Comparison of ENCODE assay signal across 13 cellular contexts in the genomic region with DNA sequence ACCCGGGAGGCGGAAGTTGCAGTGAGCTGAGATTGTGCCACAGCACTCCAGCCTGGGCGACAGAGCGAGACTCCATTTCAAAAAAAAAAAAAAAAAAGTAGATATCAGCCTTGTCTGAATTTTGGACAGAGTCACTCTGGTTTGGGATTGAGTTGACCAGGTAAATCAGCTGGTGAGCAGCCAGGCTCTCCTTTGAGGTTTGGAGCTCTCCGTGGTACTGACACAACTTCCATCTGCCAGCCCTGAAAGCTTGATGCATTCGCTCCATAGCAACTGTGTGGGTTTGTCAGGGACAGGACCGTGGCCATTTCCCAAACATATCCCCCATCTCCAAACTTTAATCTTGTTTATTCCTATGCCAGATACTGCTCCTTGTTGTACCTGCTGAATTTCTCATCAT.
DNase-seq lines count a peak whose midpoint lies in the region; ATAC-seq and TF ChIP-seq lines count a peak whose summit lies in the region.
"Had no signal": no experiment of that assay in that cellular context is flagged by ENCODE, and none has a peak within 500 bp of the region (broad histone marks: within the 10 kb centered on the region; RNA-seq: fewer than 3 reads in every experiment).

No MANE protein-coding gene starts in this region.

- H3K4me2 ChIP-seq in H9 (ENCODE audit: insufficient read depth, insufficient read length, low read length), result no peak overlapping the region
- H3K4me2 ChIP-seq in MM.1S (ENCODE audit: low read depth, low read length), result no peak overlapping the region

- H2BK20ac ChIP-seq in H9 (ENCODE audit: low read depth, low read length, poor library complexity, severe bottlenecking), result no peak overlapping the region

- no peak overlapping the region for H3K18ac ChIP-seq in H9 (ENCODE audit: insufficient read length, low read depth, low read length)

- no peaks in the 10 kb centered on the region for H3K79me1 ChIP-seq in H9 (ENCODE audit: insufficient read depth, low read depth, low read length, poor library complexity, severe bottlenecking)

- no peak overlapping the region for H4K8ac ChIP-seq in H9 (replicated peaks; ENCODE audit: insufficient read length, low read depth, low read length)

- intact Hi-C loops in ascending aorta (cut with DNase I), result no loop called here

- no peaks in the 10 kb centered on the region for H3K36me3 ChIP-seq in MM.1S (replicated peaks; ENCODE audit: insufficient read depth, low read length)
- H3K36me3 ChIP-seq in ascending aorta, result no peaks in the 10 kb centered on the region
- H3K36me3 ChIP-seq: left ventricle myocardium inferior, suprapubic skin had no signal

- DNase-seq in H9 (peak; percentile 64), MM.1S (peak; percentile 47), T47D (ENCODE audit: low read depth in 1 of 2, low spot score in 1 of 2) (peak; percentile 47 to 69), nephron progenitor cell (peak; percentile 52), DMS79 (lab: John Stamatoyannopoulos, UW) (no peak), T1000 (lab: John Stamatoyannopoulos, UW) (no peak), ascending aorta (ENCODE audit: low spot score in 2 of 2) (no peak)
- DNase-seq: activated T-cell treated with anti-CD3 and anti-CD28 coated beads, Interleukin-2, amount 50 U/mL, for 48 hours; left ventricle myocardium inferior; NCI-H1092; small intestine had no signal

- no peaks in the 10 kb centered on the region for H3K9me2 ChIP-seq in MM.1S (replicated peaks; ENCODE audit: insufficient read depth, low read length)

- no CpG with 5 or more reads among the region's 7 CpGs for WGBS in H9 (ENCODE audit: extremely low coverage, insufficient read length, low lambda C conversion rate)

- no peak overlapping the region for H2BK120ac ChIP-seq in H9 (ENCODE audit: low read depth, low read length, poor library complexity, severe bottlenecking)

- H3K14ac ChIP-seq in H9 (ENCODE audit: insufficient read depth, low read length), result no peak overlapping the region

- H3K23ac ChIP-seq in H9 (ENCODE audit: insufficient read length, low read depth, low read length), result no peak overlapping the region

- no peak overlapping the region for H2AK5ac ChIP-seq in H9 (ENCODE audit: insufficient read length, low read length)

- H3K9me3 ChIP-seq in H9 (ENCODE audit: control insufficient read depth, low read depth, low read length) (no peaks in the 10 kb centered on the region), MM.1S (replicated peaks; ENCODE audit: insufficient read depth, low read length) (no peaks in the 10 kb centered on the region), ascending aorta (no peaks in the 10 kb centered on the region)
- H3K9me3 ChIP-seq: left ventricle myocardium inferior, suprapubic skin had no signal

- H3F3A ChIP-seq in MM.1S (ENCODE audit: insufficient read depth, low read length), result no peaks in the 10 kb centered on the region

- H2BK15ac ChIP-seq in H9 (ENCODE audit: low read depth, low read length), result no peak overlapping the region

- H3K4me1 ChIP-seq in H9 (ENCODE audit: insufficient read depth, low read length), result peaks cover 4% of the 10 kb centered on the region; the same call in 1 of the 2 replicates
- H3K4me1 ChIP-seq in MM.1S (ENCODE audit: low read length), result no peaks in the 10 kb centered on the region
- no peaks in the 10 kb centered on the region for H3K4me1 ChIP-seq in ascending aorta
- H3K4me1 ChIP-seq: left ventricle myocardium inferior, suprapubic skin had no signal

- H3K27ac Mint-ChIP-seq in H9 (no peak overlapping the region), nephron progenitor cell (no peak overlapping the region)

- H3K27ac ChIP-seq in H9 (ENCODE audit: insufficient read length, low read depth, low read length) (no peak overlapping the region), MM.1S (ENCODE audit: low read length) (no peak overlapping the region), ascending aorta (no peak overlapping the region)
- H3K27ac ChIP-seq: left ventricle myocardium inferior, suprapubic skin had no signal

- no peak overlapping the region for H2BK5ac ChIP-seq in H9 (ENCODE audit: insufficient read length, low read length)

- no peak for ATAC-seq in HG03159 (IDR thresholded peaks at IDR 0.05; ENCODE audit: unreplicated experiment)

- TF ChIP-seq CTCF in H9 (conservative IDR thresholded peaks at IDR 0.05), result no peak
- TF ChIP-seq CTCF in MM.1S (IDR thresholded peaks at IDR 0.05; ENCODE audit: low read length), result no peak
- no peak for TF ChIP-seq CTCF in nephron progenitor cell (IDR thresholded peaks at IDR 0.05)
- TF ChIP-seq CTCF in ascending aorta (IDR thresholded peaks at IDR 0.05), result no peak

- no peak overlapping the region for H3K56ac ChIP-seq in H9 (ENCODE audit: insufficient read length, low read depth, low read length)

- peaks cover 0 to 19% (median 0%) of the 10 kb centered on the region in 3 experiments; a peak in 2 of 7 replicates for H3K36me3 Mint-ChIP-seq in H9 (ENCODE audit: insufficient read depth in 1 of 3, low read depth in 3 of 3)
- no peaks in the 10 kb centered on the region for H3K36me3 Mint-ChIP-seq in nephron progenitor cell (ENCODE audit: low read depth)

- H3K27me3 Mint-ChIP-seq in H9 (ENCODE audit: low read depth) (no peaks in the 10 kb centered on the region), nephron progenitor cell (ENCODE audit: low read depth, poor library complexity) (peaks cover 6% of the 10 kb centered on the region)

- H3K79me2 ChIP-seq in H9 (ENCODE audit: insufficient read depth, low read length) (no peaks in the 10 kb centered on the region), MM.1S (ENCODE audit: low read length) (no peaks in the 10 kb centered on the region)

- no peaks in the 10 kb centered on the region; the same call in 1 of the 2 replicates for H3K27me3 ChIP-seq in H9 (ENCODE audit: insufficient read depth, low read length)
- H3K27me3 ChIP-seq in MM.1S (replicated peaks; ENCODE audit: insufficient read depth, low read length), result no peaks in the 10 kb centered on the region
- H3K27me3 ChIP-seq in ascending aorta, result no peaks in the 10 kb centered on the region
- H3K27me3 ChIP-seq: suprapubic skin had no signal

- H3K4me1 Mint-ChIP-seq in H9, result peaks cover 0 to 8% of the 10 kb centered on the region in 2 experiments; a peak in 2 of 4 replicates
- no peaks in the 10 kb centered on the region for H3K4me1 Mint-ChIP-seq in nephron progenitor cell

- peaks cover 0 to 70% of the 10 kb centered on the region in 2 experiments; a peak in 2 of 5 replicates for H3K9me3 Mint-ChIP-seq in H9
- peaks cover 66% of the 10 kb centered on the region for H3K9me3 Mint-ChIP-seq in nephron progenitor cell

- H2AFZ ChIP-seq in H9 (ENCODE audit: low read length), result no peak overlapping the region
- H2AFZ ChIP-seq in MM.1S (ENCODE audit: low read length), result no peak overlapping the region

- H3K23me2 ChIP-seq in H9 (ENCODE audit: insufficient read length, low read depth, low read length, poor library complexity, severe bottlenecking), result no peaks in the 10 kb centered on the region

- H3T11ph ChIP-seq in H9 (ENCODE audit: low read length), result no peak overlapping the region

- H3K4me3 Mint-ChIP-seq in H9, result no peak overlapping the region
- H3K4me3 Mint-ChIP-seq in nephron progenitor cell, result no peak overlapping the region

- no peak overlapping the region for H2BK12ac ChIP-seq in H9 (ENCODE audit: insufficient read length, low read depth, low read length)

- no peak overlapping the region for H3K9ac ChIP-seq in H9 (ENCODE audit: extremely low read depth, insufficient read length, low read length)
- H3K9ac ChIP-seq in MM.1S (ENCODE audit: low read length), result no peak overlapping the region

- no peak overlapping the region for H4K91ac ChIP-seq in H9 (ENCODE audit: insufficient read length, low read depth, low read length)

- H3K4ac ChIP-seq in H9 (ENCODE audit: low read depth, low read length), result no peak overlapping the region

- H4K5ac ChIP-seq in H9 (ENCODE audit: insufficient read length, low read depth, low read length), result no peak overlapping the region

- H3K4me3 ChIP-seq in MM.1S (ENCODE audit: low read length) (no peak overlapping the region), ascending aorta (no peak overlapping the region)
- H3K4me3 ChIP-seq: left ventricle myocardium inferior, suprapubic skin had no signal

- H4K20me1 ChIP-seq in H9 (ENCODE audit: control insufficient read depth, insufficient read depth, insufficient read length) (no peaks in the 10 kb centered on the region), MM.1S (ENCODE audit: insufficient read depth, low read length) (no peaks in the 10 kb centered on the region)

- in situ Hi-C loops in T47D (cut with HindIII; ENCODE audit: low pct_unique_long_range_greater_than_20kb, low sequenced_read_pairs), result no loop called here

Comparison
In these comparisons a context has a peak if more than half of its experiments do, and no peak if none do; other contexts are left out.
1. DNase-seq: peak in H9 (single experiment), MM.1S (single experiment), T47D (2 of 2) and nephron progenitor cell (single experiment); none in DMS79 (single experiment), T1000 (single experiment) and ascending aorta (0 of 2).